ENCODE assay signal across 20 cellular contexts in the genomic region with DNA sequence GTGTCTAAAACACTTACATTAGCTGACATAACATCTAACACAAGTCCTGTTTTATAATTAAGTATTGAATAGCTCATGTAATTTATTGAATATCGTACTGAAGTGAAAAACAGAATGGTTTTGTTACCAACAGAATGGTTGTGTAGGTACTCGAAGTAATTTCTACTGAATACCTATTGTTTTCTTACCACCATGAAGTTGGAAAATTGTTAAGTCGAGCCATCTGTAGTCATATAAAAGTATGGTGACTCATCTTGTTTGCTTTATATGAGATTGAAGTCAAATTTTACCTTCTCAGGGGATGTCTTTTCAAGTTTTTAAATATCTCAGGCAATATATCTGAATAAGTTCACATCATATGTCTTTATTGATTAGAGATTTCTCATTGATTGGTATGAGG.
"Had no signal": no experiment of that assay in that cellular context is flagged by ENCODE, and none has a peak within 500 bp of the region (broad histone marks: within the 10 kb centered on the region; RNA-seq: fewer than 3 reads in every experiment).

No MANE protein-coding gene starts in this region.

- DNase-seq: erythroblast; foreskin keratinocyte; head of caudate nucleus; left colon; left ventricle myocardium superior; mesendoderm; naive thymus-derived CD4-positive, alpha-beta T cell; nephron progenitor cell; psoas muscle; retina; right lobe of liver; stimulated activated CD4-positive, alpha-beta T cell treated with anti-CD3 and anti-CD28 coated beads, Interleukin-4, amount 100 ng/mL, for 1 hour; stimulated activated CD8-positive, alpha-beta memory T cell treated with anti-CD3 and anti-CD28 coated beads, Interleukin-4, amount 100 ng/mL, for 48 hours; tibial artery; upper lobe of left lung; uterus had no signal

- H3K4me3 Mint-ChIP-seq: nephron progenitor cell; stimulated activated effector memory CD8-positive, alpha-beta T cell treated with anti-CD3 and anti-CD28 coated beads, Interleukin-12 subunit alpha, Interleukin-12 subunit beta, amount 100 ng/mL, for 72 hours; stimulated activated naive CD8-positive, alpha-beta T cell treated with anti-CD3 and anti-CD28 coated beads, Interleukin-15, Interleukin-2, amounts not matched to agents 100 ng/mL and 50 ng/mL, for 24 hours had no signal

- H3K36me3 ChIP-seq: right lobe of liver, uterus had no signal

- H3K27me3 ChIP-seq: foreskin keratinocyte, hepatocyte, right lobe of liver, tibial artery, upper lobe of left lung, uterus had no signal

- H3K4me1 ChIP-seq: foreskin keratinocyte, uterus had no signal

- H3K4me1 Mint-ChIP-seq: nephron progenitor cell had no signal

- H3K4me3 ChIP-seq: hepatocyte, lung, psoas muscle, right lobe of liver, tibial artery, upper lobe of left lung, uterus had no signal

- H3K27me3 Mint-ChIP-seq: naive thymus-derived CD4-positive, alpha-beta T cell; stimulated activated naive CD8-positive, alpha-beta T cell treated with anti-CD3 and anti-CD28 coated beads, Interleukin-15, Interleukin-2, amounts not matched to agents 100 ng/mL and 50 ng/mL, for 24 hours had no signal

- H3K9me3 ChIP-seq: right lobe of liver had no signal

- H3K27ac ChIP-seq: foreskin keratinocyte, hepatocyte, psoas muscle, right lobe of liver, tibial artery, upper lobe of left lung, uterus had no signal

- ATAC-seq: foreskin keratinocyte; left colon; left ventricle myocardium superior; naive thymus-derived CD4-positive, alpha-beta T cell; right lobe of liver; stimulated activated effector memory CD8-positive, alpha-beta T cell treated with anti-CD3 and anti-CD28 coated beads, Interleukin-12 subunit alpha, Interleukin-12 subunit beta, amount 100 ng/mL, for 72 hours had no signal

- H3K4me2 ChIP-seq: hepatocyte had no signal

- H2AFZ ChIP-seq: hepatocyte had no signal

- H3K27ac Mint-ChIP-seq: naive thymus-derived CD4-positive, alpha-beta T cell; nephron progenitor cell; stimulated activated effector memory CD8-positive, alpha-beta T cell treated with anti-CD3 and anti-CD28 coated beads, Interleukin-12 subunit alpha, Interleukin-12 subunit beta, amount 100 ng/mL, for 72 hours; stimulated activated naive CD8-positive, alpha-beta T cell treated with anti-CD3 and anti-CD28 coated beads, Interleukin-15, Interleukin-2, amounts not matched to agents 100 ng/mL and 50 ng/mL, for 24 hours had no signal
